ENCODE assay signal across 9 cellular contexts in the genomic region with DNA sequence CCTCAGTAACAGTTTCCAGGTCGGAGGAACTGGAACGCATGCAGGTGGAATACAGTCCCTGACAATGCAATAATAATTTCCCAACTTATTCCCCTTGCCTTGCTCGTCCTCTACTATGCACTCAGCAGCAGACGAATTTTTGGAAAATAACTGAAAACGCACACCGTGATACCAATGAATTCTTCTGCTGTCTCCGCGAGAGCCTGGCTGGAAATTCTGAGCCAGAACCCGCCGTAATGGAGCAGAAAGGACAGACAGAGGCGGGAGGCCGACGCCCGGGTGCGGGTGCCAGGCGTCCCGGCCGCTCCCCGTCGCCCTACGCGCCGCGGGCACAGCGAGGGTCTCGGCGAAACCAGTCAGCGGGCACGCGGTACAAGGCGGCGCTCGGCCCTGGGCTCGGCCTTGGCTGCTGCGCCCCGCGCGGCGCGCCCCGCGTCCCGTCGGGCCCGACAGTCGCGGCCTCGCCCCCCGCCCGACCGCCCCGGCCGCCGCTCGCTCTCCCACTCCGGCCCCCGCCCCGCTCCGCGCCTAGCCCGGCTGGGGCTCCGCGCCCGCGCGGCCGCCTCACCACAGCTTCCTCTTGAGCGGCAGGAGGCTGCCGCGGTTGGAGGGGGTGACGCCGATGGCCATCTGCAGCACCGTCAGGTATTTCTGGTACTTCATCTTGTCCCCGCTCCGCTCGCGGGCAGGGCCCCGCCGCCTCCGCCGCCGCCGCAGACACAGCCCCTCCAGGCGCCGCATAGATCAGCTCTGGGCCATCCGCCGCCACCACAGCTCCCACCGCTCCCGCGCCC.
DNase-seq lines count a peak whose midpoint lies in the region; ATAC-seq and TF ChIP-seq lines count a peak whose summit lies in the region.
"Had no signal": no experiment of that assay in that cellular context is flagged by ENCODE, and none has a peak within 500 bp of the region (broad histone marks: within the 10 kb centered on the region; RNA-seq: fewer than 3 reads in every experiment).

No MANE protein-coding gene starts in this region.

- no peaks in the 10 kb centered on the region for H3K4me1 ChIP-seq in A673 (ENCODE audit: insufficient read depth, low read length, poor library complexity, severe bottlenecking)

- H3K9me3 Mint-ChIP-seq in nephron: peaks cover 19% of the 10 kb centered on the region

- BruUV-seq in A673 (replicated peaks; lab: Mats Ljungman, UMichigan): no TSS peak

- no peak for TF ChIP-seq CTCF in LNCaP clone FGC (IDR thresholded peaks at IDR 0.05; ENCODE audit: control insufficient read depth, extremely low read depth, insufficient read depth)
- no peak for TF ChIP-seq CTCF in epithelial cell of proximal tubule (conservative IDR thresholded peaks at IDR 0.05; ENCODE audit: low read depth, low read length)
- no peak for TF ChIP-seq CTCF in nephron (IDR thresholded peaks at IDR 0.05; ENCODE audit: unreplicated experiment in 3 of 3)
- no peak for TF ChIP-seq CTCF in A673 (conservative IDR thresholded peaks at IDR 0.05; ENCODE audit: low read depth, low read length)

- no peak for ATAC-seq in HG03095 (IDR thresholded peaks at IDR 0.05; ENCODE audit: unreplicated experiment)
- ATAC-seq in HG03045 (IDR thresholded peaks at IDR 0.05; ENCODE audit: unreplicated experiment): no peak

- H3K27me3 ChIP-seq in A673 (replicated peaks; ENCODE audit: insufficient read depth, low read depth, low read length, poor library complexity): peaks cover 60% of the 10 kb centered on the region

- peak overlapping the region; percentile 32 for H3K4me3 ChIP-seq in LNCaP clone FGC (ENCODE audit: low read depth, low read length)
- H3K4me3 ChIP-seq in epithelial cell of proximal tubule (ENCODE audit: low read depth, low read length): peak overlapping the region; percentile 45
- H3K4me3 ChIP-seq in A673 (ENCODE audit: low read depth, low read length, poor library complexity, severe bottlenecking): no peak overlapping the region

- no peaks in the 10 kb centered on the region for H3K36me3 ChIP-seq in A673 (ENCODE audit: insufficient read depth, low read length, poor library complexity, severe bottlenecking)

- H3K27me3 Mint-ChIP-seq in nephron (ENCODE audit: low read depth): peaks cover 79% of the 10 kb centered on the region

- POLR2A ChIA-PET in A673 (lab: Charles Lee; ENCODE audit: low non-redundant PET): no interaction called here

- no peak overlapping the region for H3K27ac Mint-ChIP-seq in nephron

- peak; percentile 29 for DNase-seq in AG08396 (ENCODE audit: low spot score)
- no peak for DNase-seq in LNCaP clone FGC (ENCODE audit: low read depth)
- DNase-seq in epithelial cell of proximal tubule (ENCODE audit: low read depth): no peak
- no peak for DNase-seq in A673 (ENCODE audit: low spot score)
- no peak for DNase-seq in SK-N-DZ (ENCODE audit: low spot score)
- DNase-seq: stimulated activated CD8-positive, alpha-beta memory T cell treated with anti-CD3 and anti-CD28 coated beads, Interleukin-4, amount 100 ng/mL, for 48 hours had no signal

- intact Hi-C loops in A673 (cut with micrococcal nuclease; ENCODE audit: unreplicated experiment): no loop called here

- H3K4me1 Mint-ChIP-seq in nephron: no peaks in the 10 kb centered on the region

- H3K9me3 ChIP-seq in A673 (ENCODE audit: low read depth, low read length, poor library complexity, severe bottlenecking): no peaks in the 10 kb centered on the region

- no peaks in the 10 kb centered on the region for H3K36me3 Mint-ChIP-seq in nephron (ENCODE audit: low read depth)

- no peak overlapping the region for H3K27ac ChIP-seq in A673 (ENCODE audit: low read depth, low read length, poor library complexity, severe bottlenecking)

- CTCF ChIA-PET in A673 (lab: Charles Lee): no interaction called here

- H3K4me3 Mint-ChIP-seq in nephron: peak overlapping the region; percentile 70 to 84 (median 81)
